9 cellular contexts compared by ENCODE assay signal in the genomic region with DNA sequence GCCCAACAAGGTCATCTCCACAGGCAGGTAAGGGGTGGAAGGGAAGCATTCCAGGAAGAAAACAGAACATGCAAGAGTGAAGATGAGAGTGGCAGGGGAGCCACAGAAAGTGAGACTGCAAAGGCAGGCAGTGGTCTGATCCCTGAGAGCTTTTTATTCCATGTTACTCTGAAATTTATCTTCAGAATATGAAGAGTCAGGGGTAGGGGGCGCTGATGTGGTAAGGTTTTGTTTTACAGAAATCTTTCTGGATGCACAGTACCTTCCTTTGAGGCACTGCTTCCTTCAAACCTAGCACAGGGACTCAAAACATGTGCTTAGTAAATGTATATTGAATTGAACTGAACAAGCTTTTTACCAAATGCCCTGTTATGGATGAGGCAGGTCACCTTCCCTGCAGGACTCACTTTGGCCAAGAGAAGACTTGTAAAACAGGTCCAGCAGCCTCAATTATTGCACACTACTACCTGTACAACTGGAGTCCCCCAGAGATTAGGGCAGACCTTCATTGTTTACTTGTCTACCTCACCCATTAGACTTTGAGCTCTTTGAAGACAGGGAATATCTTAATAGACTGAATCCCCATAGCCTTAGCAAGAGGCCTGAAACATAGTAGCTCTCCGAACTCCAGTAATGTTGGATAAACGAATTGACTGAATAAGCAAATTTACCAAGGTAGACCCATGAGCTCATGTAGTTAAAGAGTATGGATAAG. TPM values are rescaled to one million over a fixed set of nuclear protein-coding genes. Genes with fewer than 3 reads are reported as not detected.
DNase-seq lines count a peak whose midpoint lies in the region; ATAC-seq and TF ChIP-seq lines count a peak whose summit lies in the region.
"Had no signal": no experiment of that assay in that cellular context is flagged by ENCODE, and none has a peak within 500 bp of the region (broad histone marks: within the 10 kb centered on the region; RNA-seq: fewer than 3 reads in every experiment).

No MANE protein-coding gene starts in this region.

- H3K27ac ChIP-seq in brain microvascular endothelial cell = no peak overlapping the region

- no peak overlapping the region for H3K27ac Mint-ChIP-seq in activated T-cell treated with anti-CD3 and anti-CD28 coated beads, Interleukin-2, amount 50 U/mL, for 24 hours
- no peak overlapping the region for H3K27ac Mint-ChIP-seq in neural crest cell (ENCODE audit: unreplicated experiment)
- H3K27ac Mint-ChIP-seq: activated naive CD4-positive, alpha-beta T cell treated with anti-CD3 and anti-CD28 coated beads, Interleukin-2, amount 50 U/mL, for 72 hours had no signal

- H3K4me3 Mint-ChIP-seq in activated T-cell treated with anti-CD3 and anti-CD28 coated beads, Interleukin-2, amount 50 U/mL, for 4 hours = peak overlapping the region; percentile 69
- no peak overlapping the region for H3K4me3 Mint-ChIP-seq in activated T-cell treated with anti-CD3 and anti-CD28 coated beads, Interleukin-2, amount 50 U/mL, for 24 hours
- H3K4me3 Mint-ChIP-seq in neural crest cell = peak overlapping the region; percentile 88

- H3K4me3 ChIP-seq in brain microvascular endothelial cell (ENCODE audit: low read depth, low read length) = no peak overlapping the region

- in situ Hi-C loops in brain microvascular endothelial cell (cut with HindIII; ENCODE audit: low pct_ligation_motif_present, low sequenced_read_pairs) = no loop called here

- H3K27me3 Mint-ChIP-seq in activated T-cell treated with anti-CD3 and anti-CD28 coated beads, Interleukin-2, amount 50 U/mL, for 4 hours (ENCODE audit: low read depth) = peaks cover 4% of the 10 kb centered on the region
- peaks cover 24% of the 10 kb centered on the region for H3K27me3 Mint-ChIP-seq in activated T-cell treated with anti-CD3 and anti-CD28 coated beads, Interleukin-2, amount 50 U/mL, for 24 hours
- peaks cover 31% of the 10 kb centered on the region for H3K27me3 Mint-ChIP-seq in neural crest cell (ENCODE audit: low read depth)

- H3K36me3 ChIP-seq in brain microvascular endothelial cell (replicated peaks) = no peaks in the 10 kb centered on the region

- TF ChIP-seq CTCF in brain microvascular endothelial cell (IDR thresholded peaks at IDR 0.05; ENCODE audit: low read depth, low read length, missing control alignments) = peak; percentile 46
- TF ChIP-seq CTCF in neural crest cell (conservative IDR thresholded peaks at IDR 0.05) = peak; percentile 61

- peaks cover 8% of the 10 kb centered on the region for H3K4me1 Mint-ChIP-seq in activated T-cell treated with anti-CD3 and anti-CD28 coated beads, Interleukin-2, amount 50 U/mL, for 4 hours (ENCODE audit: low read depth)
- peaks cover 12% of the 10 kb centered on the region for H3K4me1 Mint-ChIP-seq in activated T-cell treated with anti-CD3 and anti-CD28 coated beads, Interleukin-2, amount 50 U/mL, for 24 hours (ENCODE audit: low read depth)
- H3K4me1 Mint-ChIP-seq in neural crest cell = peaks cover 58% of the 10 kb centered on the region

- H3K36me3 Mint-ChIP-seq in activated T-cell treated with anti-CD3 and anti-CD28 coated beads, Interleukin-2, amount 50 U/mL, for 4 hours (ENCODE audit: insufficient read depth) = no peaks in the 10 kb centered on the region
- no peaks in the 10 kb centered on the region for H3K36me3 Mint-ChIP-seq in activated T-cell treated with anti-CD3 and anti-CD28 coated beads, Interleukin-2, amount 50 U/mL, for 24 hours (ENCODE audit: low read depth)
- no peaks in the 10 kb centered on the region for H3K36me3 Mint-ChIP-seq in neural crest cell (ENCODE audit: low read depth)
- H3K36me3 Mint-ChIP-seq: activated naive CD4-positive, alpha-beta T cell treated with anti-CD3 and anti-CD28 coated beads, Interleukin-2, amount 50 U/mL, for 72 hours had no signal

- H3K27me3 ChIP-seq in brain microvascular endothelial cell (replicated peaks) = no peaks in the 10 kb centered on the region

- ATAC-seq in activated T-cell treated with anti-CD3 and anti-CD28 coated beads, Interleukin-2, amount 50 U/mL, for 4 hours = no peak
- ATAC-seq in GM18511 (IDR thresholded peaks at IDR 0.05; ENCODE audit: unreplicated experiment) = no peak
- no peak for ATAC-seq in HG02840 (IDR thresholded peaks at IDR 0.05; ENCODE audit: low FRiP score, unreplicated experiment)
- no peak for ATAC-seq in GM18520 (IDR thresholded peaks at IDR 0.05; ENCODE audit: unreplicated experiment)
- ATAC-seq: activated naive CD4-positive, alpha-beta T cell treated with anti-CD3 and anti-CD28 coated beads, Interleukin-2, amount 50 U/mL, for 72 hours had no signal

- no peak for DNase-seq in activated T-cell treated with anti-CD3 and anti-CD28 coated beads, Interleukin-2, amount 50 U/mL, for 4 hours
- DNase-seq in activated T-cell treated with anti-CD3 and anti-CD28 coated beads, Interleukin-2, amount 50 U/mL, for 24 hours = no peak
- DNase-seq in NCI-H526 treated with DMSO at 0.1 percent for 48 hours (lab: John Stamatoyannopoulos, UW) (peak; percentile 85), brain microvascular endothelial cell (no peak), neural crest cell (ENCODE audit: low read depth, low spot score) (peak; percentile 32)

- no peaks in the 10 kb centered on the region for H3K9me3 Mint-ChIP-seq in activated T-cell treated with anti-CD3 and anti-CD28 coated beads, Interleukin-2, amount 50 U/mL, for 4 hours
- no peaks in the 10 kb centered on the region for H3K9me3 Mint-ChIP-seq in activated T-cell treated with anti-CD3 and anti-CD28 coated beads, Interleukin-2, amount 50 U/mL, for 24 hours
- no peaks in the 10 kb centered on the region for H3K9me3 Mint-ChIP-seq in neural crest cell
- H3K9me3 Mint-ChIP-seq: activated naive CD4-positive, alpha-beta T cell treated with anti-CD3 and anti-CD28 coated beads, Interleukin-2, amount 50 U/mL, for 72 hours had no signal

RNA-seq across cellular contexts. Expression of a gene that starts 2.2 kb away (rescaled TPM):
- 10 to 100 TPM; 14.2 to 17.4 (median 15.3) TPM for total RNA-seq in activated T-cell treated with anti-CD3 and anti-CD28 coated beads, Interleukin-2, amount 50 U/mL, for 4 hours
- 60.5 and 67.7 TPM in 2 replicates for total RNA-seq in neural crest cell

Comparison
In these comparisons a context has a peak if more than half of its experiments do, and no peak if none do; other contexts are left out.
1. DNase-seq: peak in NCI-H526 treated with DMSO at 0.1 percent for 48 hours (single experiment) and neural crest cell (single experiment); none in activated T-cell treated with anti-CD3 and anti-CD28 coated beads, Interleukin-2, amount 50 U/mL, for 4 hours (single experiment), activated T-cell treated with anti-CD3 and anti-CD28 coated beads, Interleukin-2, amount 50 U/mL, for 24 hours (single experiment) and brain microvascular endothelial cell (single experiment).